In the genomic region with DNA sequence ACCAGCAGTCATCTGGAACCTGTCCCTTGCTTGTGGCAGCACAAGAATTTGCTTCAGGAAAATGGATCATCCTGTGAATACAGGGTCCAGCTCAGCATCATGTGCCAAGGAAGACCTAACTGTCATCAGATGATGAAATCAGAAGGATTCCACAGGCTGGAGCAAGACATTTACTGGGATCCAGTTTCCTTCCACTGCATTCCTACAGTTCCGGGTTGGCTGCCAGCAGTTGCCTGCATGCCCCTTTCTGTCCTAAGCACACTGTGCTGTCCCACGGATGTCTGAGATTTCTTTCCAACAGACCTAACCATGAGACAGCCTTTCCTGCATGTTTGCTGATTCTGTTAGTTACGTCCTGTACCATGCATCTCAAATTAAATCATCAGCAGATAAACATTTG, we compare ENCODE assay signal across 16 cellular contexts.
DNase-seq lines count a peak whose midpoint lies in the region; ATAC-seq, FAIRE-seq and TF ChIP-seq lines count a peak whose summit lies in the region.
"Had no signal": no experiment of that assay in that cellular context is flagged by ENCODE, and none has a peak within 500 bp of the region (broad histone marks: within the 10 kb centered on the region; RNA-seq: fewer than 3 reads in every experiment).

No MANE protein-coding gene starts in this region.

- H4K8ac ChIP-seq in H1 (ENCODE audit: extremely low read depth, insufficient read depth, low read length), result no peak overlapping the region

- H3K4me2 ChIP-seq in H1 (ENCODE audit: insufficient read depth in 1 of 2, low read depth in 2 of 2, low read length in 2 of 2) (no peak overlapping the region), smooth muscle cell (no peak overlapping the region)

- TF ChIP-seq CTCF in H1 (IDR thresholded peaks at IDR 0.05; ENCODE audit: control extremely low read depth in 1 of 3, insufficient read depth in 1 of 3, low read depth in 1 of 3, low read length in 3 of 3) (no peak), smooth muscle cell (IDR thresholded peaks at IDR 0.05; ENCODE audit: borderline replicate concordance, insufficient read depth, poor library complexity, severe bottlenecking) (no peak)

- H3K23ac ChIP-seq in H1 (ENCODE audit: insufficient read length), result no peak overlapping the region

- H3K4ac ChIP-seq in H1 (replicated peaks; ENCODE audit: insufficient read length, low read depth, low read length), result no peak overlapping the region

- H2AFZ ChIP-seq in H1 (ENCODE audit: low read length), result peak overlapping the region; percentile 58; the same call in 1 of the 2 replicates
- no peak overlapping the region for H2AFZ ChIP-seq in smooth muscle cell (ENCODE audit: low read depth)

- POLR2A ChIA-PET in H1 (lab: Charles Lee; ENCODE audit: partially characterized antibody), result no interaction called here

- TF ChIP-seq POLR2A in H1 (IDR thresholded peaks at IDR 0.05; ENCODE audit: control extremely low read depth in 1 of 2, low read depth in 2 of 2, low read length in 2 of 2), result no peak

- H2BK12ac ChIP-seq in H1 (ENCODE audit: low read depth, low read length), result no peak overlapping the region

- H3K18ac ChIP-seq in H1 (ENCODE audit: extremely low read depth, low read length), result no peak overlapping the region

- TF ChIP-seq EP300 in H1 (IDR thresholded peaks at IDR 0.05; ENCODE audit: borderline replicate concordance in 1 of 2, low read depth in 2 of 2, low read length in 2 of 2), result no peak

- H2BK20ac ChIP-seq in H1 (ENCODE audit: low read length), result no peak overlapping the region

- no peaks in the 10 kb centered on the region for H3K36me3 ChIP-seq in H1 (ENCODE audit: control insufficient read depth in 2 of 4, insufficient read depth in 4 of 4, low read length in 3 of 4)
- H3K36me3 ChIP-seq in smooth muscle cell (ENCODE audit: low read depth), result no peaks in the 10 kb centered on the region
- H3K36me3 ChIP-seq: prostate gland had no signal

- H3K9ac ChIP-seq in H1 (replicated peaks in 1 of 4; ENCODE audit: extremely low read depth in 1 of 4, low read depth in 3 of 4, low read length in 3 of 4), result no peak overlapping the region
- no peak overlapping the region for H3K9ac ChIP-seq in smooth muscle cell (ENCODE audit: low read depth)

- H4K20me1 ChIP-seq in H1 (replicated peaks in 1 of 2; ENCODE audit: control insufficient read depth in 1 of 2, insufficient read depth in 2 of 2, low read length in 2 of 2) (no peaks in the 10 kb centered on the region), smooth muscle cell (ENCODE audit: low read depth) (no peaks in the 10 kb centered on the region)

- H2BK120ac ChIP-seq in H1 (replicated peaks; ENCODE audit: low read depth, low read length), result no peak overlapping the region

- no peak for ATAC-seq in HG02623 (IDR thresholded peaks at IDR 0.05; ENCODE audit: unreplicated experiment)
- ATAC-seq: effector memory CD8-positive, alpha-beta T cell had no signal

- H3K56ac ChIP-seq in H1 (replicated peaks; ENCODE audit: insufficient read length, low read depth, low read length), result no peak overlapping the region

- FAIRE-seq in H1 (lab: Jason Lieb, UNC), result no peak
- FAIRE-seq: GM19239, kidney had no signal

- H2BK5ac ChIP-seq in H1 (ENCODE audit: low read depth, low read length), result no peak overlapping the region

- H3K14ac ChIP-seq in H1 (ENCODE audit: insufficient read length), result no peak overlapping the region

- peak; percentile 85 for DNase-seq in AG08395 (ENCODE audit: low spot score)
- DNase-seq in HT1080 (ENCODE audit: low read depth), result peak; percentile 38
- no peak for DNase-seq in H1 (ENCODE audit: low read depth in 1 of 2, low spot score in 2 of 2)
- peak; percentile 70 to 85 for DNase-seq in lung microvascular endothelial cell (ENCODE audit: low read depth in 2 of 2)
- no peak for DNase-seq in NCI-H1092 treated with DMSO at 0.1 percent for 48 hours (lab: John Stamatoyannopoulos, UW)
- no peak for DNase-seq in smooth muscle cell (lab: John Stamatoyannopoulos, UW; ENCODE audit: unreplicated experiment)
- no peak for DNase-seq in SHP77 treated with DMSO at 0.1 percent for 48 hours (lab: John Stamatoyannopoulos, UW)
- DNase-seq: activated gamma-delta T cell treated with Interleukin-2 at 50 U/mL for 16 hours; effector memory CD8-positive, alpha-beta T cell; kidney; NCI-H1694 treated with DMSO at 0.1 percent for 48 hours; NCI-H524 treated with DMSO at 0.1 percent for 48 hours; OCI-M1 had no signal

- H3K79me1 ChIP-seq in H1 (ENCODE audit: low read depth, low read length), result no peaks in the 10 kb centered on the region

- WGBS in H1 (ENCODE audit: extremely low coverage in 1 of 2, insufficient coverage in 1 of 2, insufficient read length in 1 of 2, insufficient replicate concordance in 2 of 2, low coverage in 1 of 2, low lambda C conversion rate in 2 of 2, missing lambda C conversion rate in 1 of 2), 2 experiments, result 94% methylated on average over 3 of the region's 3 CpGs; no CpG with 5 or more reads in 1 of the 2 experiments
- 52% methylated on average over 3 of the region's 3 CpGs for WGBS in smooth muscle cell (ENCODE audit: low lambda C conversion rate)

- H3K27ac ChIP-seq in H1 (ENCODE audit: low read depth, low read length) (no peak overlapping the region), smooth muscle cell (ENCODE audit: low read depth) (no peak overlapping the region)
- H3K27ac ChIP-seq: prostate gland had no signal

- H3K27me3 ChIP-seq in H1 (replicated peaks in 1 of 4; ENCODE audit: control insufficient read depth in 3 of 4, extremely low read depth in 1 of 4, insufficient read depth in 3 of 4, low read length in 3 of 4) (no peaks in the 10 kb centered on the region), smooth muscle cell (ENCODE audit: low read depth) (no peaks in the 10 kb centered on the region)

- no peak overlapping the region for H3K4me3 ChIP-seq in H1 (ENCODE audit: extremely low read depth in 1 of 4, insufficient read depth in 2 of 4, low read depth in 3 of 4, low read length in 4 of 4)
- no peak overlapping the region for H3K4me3 ChIP-seq in smooth muscle cell
- H3K4me3 ChIP-seq: prostate gland had no signal

- TF ChIP-seq RAD21 in H1 (IDR thresholded peaks at IDR 0.05 in 1 of 2, conservative IDR thresholded peaks at IDR 0.05 in 1 of 2; ENCODE audit: low read depth in 2 of 2, low read length in 2 of 2), result no peak

- CTCF ChIA-PET in H1 (lab: Charles Lee; ENCODE audit: partially characterized antibody), result interaction anchor here (2.2 to 3.1 kb wide), 2 partner anchors 17 to 48 kb away, joined by 5 to 14 read pairs; no protein-coding TSS in a partner anchor

- H3K79me2 ChIP-seq in H1 (ENCODE audit: control insufficient read depth in 1 of 2, insufficient read depth in 2 of 2, low read length in 2 of 2) (no peaks in the 10 kb centered on the region), smooth muscle cell (ENCODE audit: low read depth) (no peaks in the 10 kb centered on the region)

- no peaks in the 10 kb centered on the region for H3F3A ChIP-seq in smooth muscle cell (ENCODE audit: low read depth)

- no peak overlapping the region for H2BK15ac ChIP-seq in H1 (ENCODE audit: low read length)

- H3K4me1 ChIP-seq in H1 (replicated peaks in 1 of 4; ENCODE audit: control insufficient read depth in 3 of 4, insufficient read depth in 4 of 4, low read length in 3 of 4), result no peaks in the 10 kb centered on the region
- H3K4me1 ChIP-seq in smooth muscle cell (ENCODE audit: low read depth), result no peaks in the 10 kb centered on the region
- H3K4me1 ChIP-seq: prostate gland had no signal

- H2AK5ac ChIP-seq in H1 (ENCODE audit: low read depth, low read length), result no peak overlapping the region

- H3K23me2 ChIP-seq in H1 (ENCODE audit: low read depth, low read length), result no peaks in the 10 kb centered on the region

- H4K91ac ChIP-seq in H1 (replicated peaks; ENCODE audit: insufficient read length, low read length), result no peak overlapping the region

- H3K9me3 ChIP-seq in H1 (ENCODE audit: insufficient read depth in 2 of 2, low read depth in 1 of 2, low read length in 1 of 2), result no peaks in the 10 kb centered on the region
- H3K9me3 ChIP-seq in smooth muscle cell (replicated peaks; ENCODE audit: low read depth), result no peaks in the 10 kb centered on the region
- H3K9me3 ChIP-seq: prostate gland had no signal

- no peak overlapping the region for H4K5ac ChIP-seq in H1 (ENCODE audit: insufficient read length, low read depth, low read length)

TF ChIP-seq in H1, 55 proteins besides CTCF, POLR2A, EP300 and RAD21:
- TF ChIP-seq CTBP2 (IDR thresholded peaks at IDR 0.05; ENCODE audit: borderline replicate concordance, insufficient read depth, insufficient read length, low read length), result no peak
- no peak for TF ChIP-seq SIRT6 (IDR thresholded peaks at IDR 0.05; ENCODE audit: low read length)
- no peak for TF ChIP-seq KDM5A (IDR thresholded peaks at IDR 0.05; ENCODE audit: low read length)
- TF ChIP-seq SIX5 (IDR thresholded peaks at IDR 0.05; ENCODE audit: low read depth, low read length), result no peak
- TF ChIP-seq EZH2 (IDR thresholded peaks at IDR 0.05; ENCODE audit: low read depth, low read length, severe bottlenecking), result no peak
- no peak for TF ChIP-seq EGR1 (IDR thresholded peaks at IDR 0.05; ENCODE audit: borderline replicate concordance, low read depth, low read length)
- TF ChIP-seq, protein P1, sequence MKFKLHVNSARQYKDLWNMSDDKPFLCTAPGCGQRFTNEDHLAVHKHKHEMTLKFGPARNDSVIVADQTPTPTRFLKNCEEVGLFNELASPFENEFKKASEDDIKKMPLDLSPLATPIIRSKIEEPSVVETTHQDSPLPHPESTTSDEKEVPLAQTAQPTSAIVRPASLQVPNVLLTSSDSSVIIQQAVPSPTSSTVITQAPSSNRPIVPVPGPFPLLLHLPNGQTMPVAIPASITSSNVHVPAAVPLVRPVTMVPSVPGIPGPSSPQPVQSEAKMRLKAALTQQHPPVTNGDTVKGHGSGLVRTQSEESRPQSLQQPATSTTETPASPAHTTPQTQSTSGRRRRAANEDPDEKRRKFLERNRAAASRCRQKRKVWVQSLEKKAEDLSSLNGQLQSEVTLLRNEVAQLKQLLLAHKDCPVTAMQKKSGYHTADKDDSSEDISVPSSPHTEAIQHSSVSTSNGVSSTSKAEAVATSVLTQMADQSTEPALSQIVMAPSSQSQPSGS (IDR thresholded peaks at IDR 0.05; ENCODE audit: low read length), result no peak
- TF ChIP-seq BCL11A (IDR thresholded peaks at IDR 0.05; ENCODE audit: low read depth in 2 of 2, low read length in 2 of 2), result no peak
- TF ChIP-seq SAP30 (IDR thresholded peaks at IDR 0.05; ENCODE audit: insufficient read depth, insufficient replicate concordance, low read length), result no peak
- no peak for TF ChIP-seq CHD2 (IDR thresholded peaks at IDR 0.05; ENCODE audit: low read length)
- TF ChIP-seq KDM1A (IDR thresholded peaks at IDR 0.05; ENCODE audit: borderline replicate concordance, low read length), result no peak
- no peak for TF ChIP-seq PHF8 (conservative IDR thresholded peaks at IDR 0.05; ENCODE audit: low read depth, low read length)
TF ChIP-seq in H1: peak in this region for 0.

Comparison
In these comparisons a context has a peak if more than half of its experiments do, and no peak if none do; other contexts are left out.
1. DNase-seq: peak in AG08395 (single experiment), HT1080 (single experiment) and lung microvascular endothelial cell (2 of 2); none in H1 (0 of 2), NCI-H1092 treated with DMSO at 0.1 percent for 48 hours (single experiment), smooth muscle cell (single experiment) and SHP77 treated with DMSO at 0.1 percent for 48 hours (single experiment).